Comparison of ENCODE assay signal across 16 cellular contexts in the genomic region with DNA sequence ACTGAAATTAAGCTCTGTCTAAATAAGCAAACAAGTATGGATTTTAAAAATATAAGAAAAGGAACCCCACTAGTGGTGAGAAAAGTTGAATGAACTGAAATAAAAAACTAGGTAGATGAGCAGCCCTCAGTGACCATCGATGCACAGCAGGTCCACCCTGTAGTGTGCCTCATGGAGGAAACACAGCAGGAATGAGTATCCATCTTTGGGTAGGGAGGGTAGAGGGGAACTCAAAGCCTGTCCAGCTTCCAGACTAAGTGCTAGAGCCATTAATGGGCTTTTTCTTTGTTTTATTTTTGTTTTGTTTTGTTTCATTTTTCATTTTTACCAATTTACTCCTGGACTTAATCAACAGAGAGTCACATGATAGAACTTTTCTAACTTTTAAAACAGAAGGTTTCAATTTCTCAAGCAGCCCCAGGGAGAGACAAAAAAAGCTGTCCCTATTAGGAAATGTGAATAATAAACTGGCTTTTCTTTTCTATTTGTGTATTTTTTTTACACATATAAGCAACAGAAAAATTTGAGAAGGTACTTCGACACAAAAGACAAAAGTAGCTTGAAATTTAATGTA.
DNase-seq lines count a peak whose midpoint lies in the region; ATAC-seq and TF ChIP-seq lines count a peak whose summit lies in the region.
"Had no signal": no experiment of that assay in that cellular context is flagged by ENCODE, and none has a peak within 500 bp of the region (broad histone marks: within the 10 kb centered on the region; RNA-seq: fewer than 3 reads in every experiment).

No MANE protein-coding gene starts in this region.

- no peak overlapping the region; the same call in 1 of the 2 replicates for H3K4me3 ChIP-seq in SK-N-MC
- H3K4me3 ChIP-seq: GM23248 had no signal

- in situ Hi-C loops in GM13976 (cut with MboI; ENCODE audit: low sequenced_read_pairs, unreplicated experiment): no loop called here

- ATAC-seq in GM21390 (IDR thresholded peaks at IDR 0.05; ENCODE audit: unreplicated experiment) (peak; percentile 74), HG02973 (IDR thresholded peaks at IDR 0.05; ENCODE audit: unreplicated experiment) (peak; percentile 51), left colon (no peak), HG03097 (IDR thresholded peaks at IDR 0.05; ENCODE audit: low FRiP score, unreplicated experiment) (no peak), HG03565 (IDR thresholded peaks at IDR 0.05; ENCODE audit: unreplicated experiment) (no peak), GM19324 (IDR thresholded peaks at IDR 0.05; ENCODE audit: low FRiP score, unreplicated experiment) (no peak)
- ATAC-seq: HCT116 had no signal

- H3K9ac ChIP-seq in SK-N-MC (ENCODE audit: insufficient read length): peak overlapping the region; percentile 39
- H3K9ac ChIP-seq: GM23248, KMS-11 had no signal

- TF ChIP-seq CTCF in GM13976 (IDR thresholded peaks at IDR 0.05; ENCODE audit: borderline replicate concordance, control extremely low read depth, extremely low read depth, insufficient read depth, missing control alignments): no peak

- peaks cover 11% of the 10 kb centered on the region for H3K36me3 ChIP-seq in SK-N-MC (ENCODE audit: insufficient read depth, low read length)

- peak overlapping the region; percentile 78 for H3K27ac ChIP-seq in SK-N-MC
- H3K27ac ChIP-seq: GM23248, KMS-11 had no signal

- intact Hi-C loops in left colon (cut with DNase I, micrococcal nuclease): no loop called here

- peak; percentile 2 for DNase-seq in GM13976 (ENCODE audit: low spot score)
- DNase-seq in SK-N-MC (ENCODE audit: low read depth, low spot score): no peak
- DNase-seq in left colon: no peak
- DNase-seq: ACHN; C1 segment of cervical spinal cord; Calu3; CD4-positive, alpha-beta T cell; DMS 273 treated with DMSO at 0.1 percent for 48 hours; GM23248 had no signal

- H3K9me3 ChIP-seq in SK-N-MC (ENCODE audit: low read depth, low read length): no peaks in the 10 kb centered on the region

Comparison
In these comparisons a context has a peak if more than half of its experiments do, and no peak if none do; other contexts are left out.
1. ATAC-seq: peak in GM21390 (single experiment) and HG02973 (single experiment); none in left colon (single experiment), HG03097 (single experiment), HG03565 (single experiment) and GM19324 (single experiment).